33 cellular contexts compared by ENCODE assay signal in genomic region chr11:77303328-77303727, GRCh38. TPM values are rescaled to one million over a fixed set of nuclear protein-coding genes. Genes with fewer than 3 reads are reported as not detected.
"Had no signal": no experiment of that assay in that cellular context is flagged by ENCODE, and none has a peak within 500 bp of the region (broad histone marks: within the 10 kb centered on the region; RNA-seq: fewer than 3 reads in every experiment).

No MANE protein-coding gene starts in this region.

- H3K4me3 Mint-ChIP-seq: activated CD4-positive, alpha-beta memory T cell treated with anti-CD3 and anti-CD28 coated beads, Interleukin-2, amount 10 ng/mL, durations not matched to agents 7 days and 5 days; activated CD4-positive, alpha-beta T cell treated with anti-CD3 and anti-CD28 coated beads for 36 hours; activated naive CD4-positive, alpha-beta T cell treated with anti-CD3 and anti-CD28 coated beads for 36 hours; activated naive CD8-positive, alpha-beta T cell; activated T-helper 17 cell treated with anti-CD3 and anti-CD28 coated beads, Interleukin-2, amount 50 U/mL, for 72 hours; brain; central memory CD8-positive, alpha-beta T cell; T-cell had no signal

- H3K27ac Mint-ChIP-seq: activated CD4-positive, alpha-beta memory T cell treated with anti-CD3 and anti-CD28 coated beads, Interleukin-2, amount 10 ng/mL, durations not matched to agents 7 days and 5 days; activated CD4-positive, alpha-beta T cell treated with anti-CD3 and anti-CD28 coated beads for 36 hours; activated naive CD4-positive, alpha-beta T cell treated with anti-CD3 and anti-CD28 coated beads for 36 hours; activated naive CD8-positive, alpha-beta T cell; activated T-helper 17 cell treated with anti-CD3 and anti-CD28 coated beads, Interleukin-2, amount 50 U/mL, for 72 hours; brain; T-cell had no signal

- H3K9me3 ChIP-seq: SJSA1 had no signal

- H3K4me1 ChIP-seq: SJSA1 had no signal

- ATAC-seq: activated CD4-positive, alpha-beta T cell treated with anti-CD3 and anti-CD28 coated beads for 36 hours; activated T-helper 17 cell treated with anti-CD3 and anti-CD28 coated beads, Interleukin-2, amount 50 U/mL, for 72 hours; Panc1; T-cell had no signal

- H3K27ac ChIP-seq: RWPE1, SJSA1, VCaP had no signal

- H3K4me1 Mint-ChIP-seq: activated T-helper 17 cell treated with anti-CD3 and anti-CD28 coated beads, Interleukin-2, amount 50 U/mL, for 72 hours; central memory CD8-positive, alpha-beta T cell; T-cell had no signal

- H3K27me3 Mint-ChIP-seq: activated CD4-positive, alpha-beta T cell treated with anti-CD3 and anti-CD28 coated beads for 36 hours; activated naive CD8-positive, alpha-beta T cell; activated T-helper 17 cell treated with anti-CD3 and anti-CD28 coated beads, Interleukin-2, amount 50 U/mL, for 72 hours; brain had no signal

- DNase-seq: activated CD4-positive, alpha-beta memory T cell treated with anti-CD3 and anti-CD28 coated beads, Interleukin-2, amount 10 ng/mL, durations not matched to agents 7 days and 5 days; activated CD4-positive, alpha-beta T cell treated with anti-CD3 and anti-CD28 coated beads for 36 hours; activated CD4-positive, alpha-beta T cell treated with anti-CD3 and anti-CD28 coated beads, Interleukin-2, amount 50 U/mL, for 1 hour; activated gamma-delta T cell; activated naive CD4-positive, alpha-beta T cell treated with anti-CD3 and anti-CD28 coated beads for 36 hours; activated T-cell treated with anti-CD3 and anti-CD28 coated beads for 4 hours; activated T-cell treated with anti-CD3 and anti-CD28 coated beads, Interleukin-2, amount 50 U/mL, for 48 hours; amygdala; KG1; NCI-H1048; NCI-H146; NCI-H187 treated with DMSO at 0.1 percent for 48 hours; NCI-H2171 treated with DMSO at 0.1 percent for 48 hours; NCI-H226; NCI-H82; NK-92 treated with Interleukin-12 subunit alpha and Interleukin-12 subunit beta, amount 100 ng/mL, for 24 hours; Right ventricle myocardium superior; T-cell; T-helper 2 cell; T1000 had no signal

- H3K9me3 Mint-ChIP-seq: activated CD4-positive, alpha-beta memory T cell treated with anti-CD3 and anti-CD28 coated beads, Interleukin-2, amount 10 ng/mL, durations not matched to agents 7 days and 5 days; activated T-helper 17 cell treated with anti-CD3 and anti-CD28 coated beads, Interleukin-2, amount 50 U/mL, for 72 hours; brain; central memory CD8-positive, alpha-beta T cell; T-cell had no signal

- H3K4me3 ChIP-seq: SJSA1 had no signal

- H3K36me3 Mint-ChIP-seq: activated naive CD8-positive, alpha-beta T cell; brain; T-cell had no signal

- H3K36me3 ChIP-seq: SJSA1 had no signal

- H3K27me3 ChIP-seq: SJSA1 had no signal

RNA-seq across cellular contexts. Expression of gene GDPD4, which starts 1.8 kb away (rescaled TPM):
- total RNA-seq: activated CD4-positive, alpha-beta memory T cell treated with anti-CD3 and anti-CD28 coated beads, Interleukin-2, amount 10 ng/mL, durations not matched to agents 7 days and 5 days; activated CD4-positive, alpha-beta T cell treated with anti-CD3 and anti-CD28 coated beads for 36 hours; activated CD8-positive, alpha-beta memory T cell treated with anti-CD3 and anti-CD28 coated beads for 36 hours; activated naive CD4-positive, alpha-beta T cell treated with anti-CD3 and anti-CD28 coated beads for 36 hours; activated T-helper 17 cell treated with anti-CD3 and anti-CD28 coated beads, Interleukin-2, amount 50 U/mL, for 72 hours; astrocyte; LHCN-M2; M059J; NCI-H460; Right ventricle myocardium superior; SJSA1; T-cell had no signal
